ENCODE assay signal across 10 cellular contexts in genomic region chr3:188397766-188398705, GRCh38.
DNase-seq lines count a peak whose midpoint lies in the region; ATAC-seq lines count a peak whose summit lies in the region.
"Had no signal": no experiment of that assay in that cellular context is flagged by ENCODE, and none has a peak within 500 bp of the region (broad histone marks: within the 10 kb centered on the region; RNA-seq: fewer than 3 reads in every experiment).

No MANE protein-coding gene starts in this region.

- peak overlapping the region; percentile 48 for H3K4me2 ChIP-seq in BLaER1

- H4K20me1 ChIP-seq in BLaER1, result no peaks in the 10 kb centered on the region

- H3K27ac Mint-ChIP-seq in IgD-negative memory B cell, result peak overlapping the region; percentile 78 to 99 (median 98)
- peak overlapping the region in 3 of 10 donors; percentile 48 to 85 (median 70) for H3K27ac Mint-ChIP-seq in naive thymus-derived CD8-positive, alpha-beta T cell

- peaks cover 2% of the 10 kb centered on the region for H3K36me3 Mint-ChIP-seq in IgD-negative memory B cell
- H3K36me3 Mint-ChIP-seq in naive thymus-derived CD8-positive, alpha-beta T cell, result no peaks in the 10 kb centered on the region

- H3K9me3 Mint-ChIP-seq in IgD-negative memory B cell, result no peaks in the 10 kb centered on the region
- H3K9me3 Mint-ChIP-seq in naive thymus-derived CD8-positive, alpha-beta T cell, result peaks cover 0 to 13% (median 0%) of the 10 kb centered on the region in 9 donors

- H3K4me1 ChIP-seq in BLaER1 (peaks cover 12% of the 10 kb centered on the region), duodenal mucosa (ENCODE audit: control insufficient read depth in 1 of 2, insufficient read depth in 2 of 2, low read length in 2 of 2) (peaks cover 27 to 42% of the 10 kb centered on the region in 2 donors)

- H3K27me3 ChIP-seq in BLaER1 (no peaks in the 10 kb centered on the region), duodenal mucosa (ENCODE audit: control insufficient read depth in 1 of 2, insufficient read depth in 2 of 2, low read length in 2 of 2) (no peaks in the 10 kb centered on the region)

- H3K27ac ChIP-seq in BLaER1 (0 out of 2 replicates have a peak overlapping the region, but pooled peaks have one; percentile 2), duodenal mucosa (ENCODE audit: low read depth, low read length) (no peak overlapping the region)

- H3K4me1 Mint-ChIP-seq in IgD-negative memory B cell, result peaks cover 48 to 57% (median 52%) of the 10 kb centered on the region in 3 donors
- peaks cover 13 to 64% (median 25%) of the 10 kb centered on the region in 4 donors for H3K4me1 Mint-ChIP-seq in naive thymus-derived CD8-positive, alpha-beta T cell

- no peak overlapping the region for H3K9ac ChIP-seq in BLaER1
- H3K9ac ChIP-seq in duodenal mucosa (ENCODE audit: low read depth in 1 of 2, low read length in 2 of 2), result peak overlapping the region in 1 of 2 donors; percentile 20

- H3K4me3 ChIP-seq in BLaER1 (no peak overlapping the region), duodenal mucosa (ENCODE audit: low read depth in 1 of 2, low read length in 2 of 2) (peak overlapping the region; percentile 2 to 46)

- H3K36me3 ChIP-seq in BLaER1 (peaks cover 8% of the 10 kb centered on the region; the same call in 1 of the 2 replicates), duodenal mucosa (ENCODE audit: control insufficient read depth in 1 of 2, insufficient read depth in 2 of 2, low read length in 2 of 2) (no peaks in the 10 kb centered on the region)

- H3K9me3 ChIP-seq in BLaER1 (0 out of 2 replicates have a peak, but pooled peaks cover 9% of the 10 kb centered on the region), duodenal mucosa (ENCODE audit: control insufficient read depth in 1 of 2, low read length in 2 of 2) (no peaks in the 10 kb centered on the region)
- H3K9me3 ChIP-seq: Caco-2 had no signal

- no peak for ATAC-seq in naive thymus-derived CD8-positive, alpha-beta T cell
- ATAC-seq in GM19035 (IDR thresholded peaks at IDR 0.05; ENCODE audit: unreplicated experiment), result no peak

- H3K27me3 Mint-ChIP-seq in IgD-negative memory B cell, result peaks cover 2% of the 10 kb centered on the region
- no peaks in the 10 kb centered on the region for H3K27me3 Mint-ChIP-seq in naive thymus-derived CD8-positive, alpha-beta T cell

- POLR2A ChIA-PET in naive thymus-derived CD8-positive, alpha-beta T cell (lab: Charles Lee), result no interaction called here

- no peak for DNase-seq in naive thymus-derived CD8-positive, alpha-beta T cell
- no peak for DNase-seq in stimulated activated CD4-positive, alpha-beta T cell treated with anti-CD3 and anti-CD28 coated beads, Interleukin-1b, Interleukin-23, amount 100 ng/mL, for 48 hours
- DNase-seq in cortex of kidney (lab: John Stamatoyannopoulos, UW) (no peak), OCI-M1 (lab: John Stamatoyannopoulos, UW) (no peak)
- DNase-seq: activated effector memory CD4-positive, alpha-beta T cell treated with anti-CD3 and anti-CD28 coated beads, Interleukin-2, amount 50 U/mL, for 16 hours; Caco-2 had no signal

- peak overlapping the region; percentile 62 to 95 (median 90) for H3K4me3 Mint-ChIP-seq in IgD-negative memory B cell
- H3K4me3 Mint-ChIP-seq in naive thymus-derived CD8-positive, alpha-beta T cell, result peak overlapping the region in 8 of 10 donors; percentile 4 to 80 (median 44)
